ENCODE assay signal across 8 cellular contexts in the genomic region with DNA sequence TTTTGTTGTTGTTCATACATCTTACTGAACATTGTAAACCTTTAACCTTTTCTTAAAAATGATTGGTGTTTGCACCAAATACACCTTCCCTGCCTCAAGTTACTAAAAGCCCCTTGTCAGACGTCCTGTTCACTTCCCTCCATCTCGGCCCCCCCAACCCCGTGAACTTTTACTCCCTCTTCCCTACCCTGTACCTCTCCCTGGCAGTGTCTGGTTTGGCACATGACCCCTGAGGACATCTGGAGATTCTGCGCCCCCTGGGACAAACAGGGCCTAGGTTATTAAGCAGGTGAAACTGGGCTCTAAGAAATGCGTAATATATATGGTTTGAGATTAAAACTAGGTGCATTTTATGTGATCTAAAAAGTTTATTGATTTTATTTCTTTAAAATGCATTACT. TPM values are rescaled to one million over a fixed set of nuclear protein-coding genes. Genes with fewer than 3 reads are reported as not detected.
DNase-seq lines count a peak whose midpoint lies in the region; ATAC-seq and TF ChIP-seq lines count a peak whose summit lies in the region.

No MANE protein-coding gene starts in this region.

- no peaks in the 10 kb centered on the region for H3K9me3 Mint-ChIP-seq in CD8-positive, alpha-beta memory T cell
- H3K9me3 Mint-ChIP-seq in endothelial cell (ENCODE audit: unreplicated experiment), result no peaks in the 10 kb centered on the region

- intact Hi-C loops in ovary (cut with DNase I), result loop anchor here (5.0 to 10.0 kb wide), 4 partner anchors 73 to 95 kb away; partner anchors contain the start of gene BNIP3 (in 2 of the 4)

- H2AFZ ChIP-seq in OCI-LY3 (ENCODE audit: low read depth, low read length), result no peak overlapping the region

- no peak for TF ChIP-seq EP300 in ovary (IDR thresholded peaks at IDR 0.05)

- no peaks in the 10 kb centered on the region for H3K27me3 ChIP-seq in CD8-positive, alpha-beta memory T cell (ENCODE audit: insufficient read depth, low read length, poor library complexity, severe bottlenecking)
- peaks cover 13% of the 10 kb centered on the region for H3K27me3 ChIP-seq in OCI-LY3 (ENCODE audit: low read depth, low read length)
- no peaks in the 10 kb centered on the region for H3K27me3 ChIP-seq in ovary

- H3K4me3 ChIP-seq in CD8-positive, alpha-beta memory T cell (ENCODE audit: low read length), result peak overlapping the region; percentile 83
- H3K4me3 ChIP-seq in OCI-LY3 (ENCODE audit: low read length), result peak overlapping the region; percentile 98
- H3K4me3 ChIP-seq in ovary, result peak overlapping the region; percentile 70

- peaks cover 0 to 28% (median 0%) of the 10 kb centered on the region in 3 donors for H3K36me3 Mint-ChIP-seq in CD8-positive, alpha-beta memory T cell
- H3K36me3 Mint-ChIP-seq in endothelial cell (ENCODE audit: low read depth, unreplicated experiment), result peaks cover 10% of the 10 kb centered on the region

- no peak for ATAC-seq in HG03175 (IDR thresholded peaks at IDR 0.05; ENCODE audit: unreplicated experiment)

- H3K27ac Mint-ChIP-seq in CD8-positive, alpha-beta memory T cell, result peak overlapping the region; percentile 80 to 95 (median 94)
- peak overlapping the region; percentile 58 for H3K27ac Mint-ChIP-seq in endothelial cell (ENCODE audit: unreplicated experiment)

- H3K4me1 ChIP-seq in CD8-positive, alpha-beta memory T cell (ENCODE audit: insufficient read depth, low read length), result peaks cover 66% of the 10 kb centered on the region
- H3K4me1 ChIP-seq in OCI-LY3 (ENCODE audit: low read length) (peaks cover 12% of the 10 kb centered on the region; the same call in 1 of the 2 replicates), ovary (ENCODE audit: insufficient read depth) (peaks cover 25% of the 10 kb centered on the region)

- peak overlapping the region; percentile 84 to 95 (median 90) for H3K4me3 Mint-ChIP-seq in CD8-positive, alpha-beta memory T cell
- peak overlapping the region; percentile 96 for H3K4me3 Mint-ChIP-seq in endothelial cell (ENCODE audit: unreplicated experiment)

- 38 to 47% (median 43%) methylated on average over 5 of the region's 5 CpGs for WGBS in ovary, 3 donors

- H3K9ac ChIP-seq in OCI-LY3 (ENCODE audit: low read length), result peak overlapping the region; percentile 88

- POLR2A ChIA-PET in CD8-positive, alpha-beta memory T cell (lab: Charles Lee), result interaction anchor here (1.6 kb wide), 1 partner anchor 70 kb away, joined by 4 read pairs; no protein-coding TSS in a partner anchor

- CTCF ChIA-PET in CD8-positive, alpha-beta memory T cell (lab: Charles Lee), result interaction anchor here (0.7 to 1.6 kb wide), 3 partner anchors 8 to 121 kb away, joined by 3 to 7 read pairs (median 4); no protein-coding TSS in a partner anchor

- TF ChIP-seq POLR2A in ovary (IDR thresholded peaks at IDR 0.05), result no peak

- H3K36me3 ChIP-seq in CD8-positive, alpha-beta memory T cell (ENCODE audit: insufficient read depth, low read length), result peaks cover 10% of the 10 kb centered on the region
- H3K36me3 ChIP-seq in OCI-LY3 (replicated peaks; ENCODE audit: low read depth, low read length) (peaks cover 5% of the 10 kb centered on the region), ovary (no peaks in the 10 kb centered on the region)

- no peak for DNase-seq in CD8-positive, alpha-beta memory T cell
- DNase-seq in endothelial cell (ENCODE audit: low spot score) (no peak), ovary (peak in 2 of 5 donors; percentile 33 to 37), midbrain (lab: John Stamatoyannopoulos, UW) (no peak), DMS153 (lab: John Stamatoyannopoulos, UW) (no peak)
- DNase-seq in stimulated activated naive CD4-positive, alpha-beta T cell (lab: John Stamatoyannopoulos, UW), result no peak

- H3K27ac ChIP-seq in CD8-positive, alpha-beta memory T cell (ENCODE audit: low read depth, low read length), result peak overlapping the region; percentile 76
- H3K27ac ChIP-seq in OCI-LY3 (ENCODE audit: low read length), result no peak overlapping the region
- H3K27ac ChIP-seq in ovary, result no peak overlapping the region

- peaks cover 52 to 68% (median 59%) of the 10 kb centered on the region in 3 donors for H3K4me1 Mint-ChIP-seq in CD8-positive, alpha-beta memory T cell
- peaks cover 24% of the 10 kb centered on the region for H3K4me1 Mint-ChIP-seq in endothelial cell (ENCODE audit: unreplicated experiment)

- H3K27me3 Mint-ChIP-seq in CD8-positive, alpha-beta memory T cell, result peaks cover 1 to 10% of the 10 kb centered on the region in 2 donors
- H3K27me3 Mint-ChIP-seq in endothelial cell (ENCODE audit: unreplicated experiment), result peaks cover 6% of the 10 kb centered on the region

- TF ChIP-seq CTCF in OCI-LY3 (IDR thresholded peaks at IDR 0.05; ENCODE audit: low read depth, low read length), result no peak
- TF ChIP-seq CTCF in endothelial cell (IDR thresholded peaks at IDR 0.05; ENCODE audit: unreplicated experiment), result no peak
- TF ChIP-seq CTCF in ovary (IDR thresholded peaks at IDR 0.05), result no peak

- H3K79me2 ChIP-seq in OCI-LY3 (ENCODE audit: low read length), result peaks cover 60% of the 10 kb centered on the region

- H3K4me2 ChIP-seq in OCI-LY3 (ENCODE audit: low read length), result peak overlapping the region; percentile 93

- no peaks in the 10 kb centered on the region for H3K9me3 ChIP-seq in CD8-positive, alpha-beta memory T cell (ENCODE audit: low read length)
- H3K9me3 ChIP-seq in OCI-LY3 (ENCODE audit: insufficient read depth, low read length), result no peaks in the 10 kb centered on the region
- H3K9me3 ChIP-seq in ovary, result no peaks in the 10 kb centered on the region

- H4K20me1 ChIP-seq in OCI-LY3 (ENCODE audit: insufficient read depth, low read length), result peaks cover 34% of the 10 kb centered on the region

RNA-seq across cellular contexts. Expression of gene PPP2R2D, which starts 1.4 kb away (rescaled TPM):
- total RNA-seq in CD8-positive, alpha-beta memory T cell, result 10 to 100 TPM; 23.5 to 24.5 TPM
- 34.0 TPM for polyA plus RNA-seq in CD8-positive, alpha-beta memory T cell
- 36.9 TPM for total RNA-seq in endothelial cell (ENCODE audit: unreplicated experiment)
- 10 to 100 TPM; 26.7 to 48.9 (median 42.0) TPM for total RNA-seq in ovary
- polyA plus RNA-seq in ovary, result 10 to 100 TPM; 30.3 to 62.9 TPM
